In genomic region chr15:71440479-71441071, GRCh38 we compare ENCODE assay signal across 8 cellular contexts.
A peak's percentile ranks its signal among the peaks of the same experiment; 100 is the strongest.
DNase-seq lines count a peak whose midpoint lies in the region; ATAC-seq and TF ChIP-seq lines count a peak whose summit lies in the region.

No MANE protein-coding gene starts in this region.

- no peak overlapping the region for H3K9ac ChIP-seq in SK-N-MC (ENCODE audit: insufficient read length)

- TF ChIP-seq CTCF in fibroblast of villous mesenchyme (IDR thresholded peaks at IDR 0.05; ENCODE audit: insufficient read depth, low read depth, low read length): peak; percentile 57
- peak; percentile 56 to 72 (median 66) for TF ChIP-seq CTCF in gastrocnemius medialis (IDR thresholded peaks at IDR 0.05 in 4 of 5, conservative IDR thresholded peaks at IDR 0.05 in 1 of 5)

- in situ Hi-C loops in gastrocnemius medialis (cut with MboI; ENCODE audit: low sequenced_read_pairs in 4 of 4): loop anchor here (5.0 to 10.0 kb wide), 5 partner anchors 58 to 328 kb away; partner anchors contain the start of gene THSD4 (in 1 of the 4)

- no peaks in the 10 kb centered on the region for H3K27me3 ChIP-seq in gastrocnemius medialis

- H3K4me3 ChIP-seq in SK-N-MC (no peak overlapping the region), fibroblast of villous mesenchyme (ENCODE audit: low read depth, low read length) (no peak overlapping the region), gastrocnemius medialis (no peak overlapping the region)

- DNase-seq in Daoy (ENCODE audit: low read depth) (peak; percentile 35), MV-4-11 (lab: John Stamatoyannopoulos, UW) (peak; percentile 45), SK-N-MC (ENCODE audit: low read depth, low spot score) (peak; percentile 61), fibroblast of villous mesenchyme (ENCODE audit: low read depth) (peak; percentile 78), gastrocnemius medialis (no peak)

- no peak for TF ChIP-seq POLR2A in gastrocnemius medialis (IDR thresholded peaks at IDR 0.05)

- peaks cover 0 to 3% of the 10 kb centered on the region in 2 donors for H3K4me1 ChIP-seq in gastrocnemius medialis

- intact Hi-C loops in gastrocnemius medialis (cut with DNase I; ENCODE audit: low total_unique reads): loop anchor here (1.0 to 10.0 kb wide), 6 partner anchors 54 to 613 kb away; partner anchors contain the start of genes LRRC49, THAP10 and THSD4

- ATAC-seq in gastrocnemius medialis: peak in 1 of 2 donors; percentile 41
- no peak for ATAC-seq in HG03565 (IDR thresholded peaks at IDR 0.05; ENCODE audit: unreplicated experiment)
- no peak for ATAC-seq in HG03135 (IDR thresholded peaks at IDR 0.05; ENCODE audit: unreplicated experiment)
- no peak for ATAC-seq in HG03139 (IDR thresholded peaks at IDR 0.05; ENCODE audit: unreplicated experiment)

- H3K9me3 ChIP-seq in SK-N-MC (ENCODE audit: low read depth, low read length) (no peaks in the 10 kb centered on the region), gastrocnemius medialis (no peaks in the 10 kb centered on the region)

- H3K27ac ChIP-seq in SK-N-MC: no peak overlapping the region
- no peak overlapping the region for H3K27ac ChIP-seq in gastrocnemius medialis

- H3K36me3 ChIP-seq in SK-N-MC (ENCODE audit: insufficient read depth, low read length): no peaks in the 10 kb centered on the region
- H3K36me3 ChIP-seq in gastrocnemius medialis: no peaks in the 10 kb centered on the region

Comparison
In these comparisons a context has a peak if more than half of its experiments do, and no peak if none do; other contexts are left out.
1. DNase-seq: peak in Daoy (single experiment), MV-4-11 (single experiment), SK-N-MC (single experiment) and fibroblast of villous mesenchyme (single experiment); none in gastrocnemius medialis (0 of 2).